ENCODE assay signal across 9 cellular contexts in the genomic region with DNA sequence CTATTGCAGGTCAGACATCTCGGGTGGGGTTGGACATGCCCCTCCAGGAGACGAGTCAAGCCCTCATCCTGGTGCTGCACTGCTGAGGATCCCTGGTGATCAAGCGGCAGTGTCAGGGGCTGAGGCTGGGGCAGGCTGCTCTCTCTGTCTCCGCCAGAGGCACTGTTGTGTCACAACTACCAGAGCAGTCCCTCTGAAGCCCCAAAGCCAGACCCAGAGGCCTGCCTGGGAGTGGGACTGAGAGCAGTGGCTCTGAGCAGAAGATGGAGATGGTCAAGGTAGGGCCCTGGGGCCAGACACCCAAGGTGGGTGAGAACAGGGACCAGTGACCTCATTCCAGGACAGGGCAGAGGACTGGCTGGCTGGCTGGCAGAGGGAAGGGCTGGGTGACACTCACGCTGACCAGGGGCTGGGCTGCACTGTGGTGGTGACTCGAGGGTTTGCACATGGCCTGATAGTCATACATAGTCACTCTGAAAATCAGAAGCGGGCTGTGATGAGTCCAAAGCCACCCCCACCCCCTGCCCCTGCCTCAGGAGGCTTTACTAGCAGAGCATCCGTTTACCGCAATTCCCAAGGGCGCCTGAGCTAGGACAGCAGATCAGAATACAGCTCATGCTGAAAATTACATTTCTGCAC. TPM values are rescaled to one million over a fixed set of nuclear protein-coding genes. Genes with fewer than 3 reads are reported as not detected.
DNase-seq lines count a peak whose midpoint lies in the region; ATAC-seq and TF ChIP-seq lines count a peak whose summit lies in the region.
"Had no signal": no experiment of that assay in that cellular context is flagged by ENCODE, and none has a peak within 500 bp of the region (broad histone marks: within the 10 kb centered on the region; RNA-seq: fewer than 3 reads in every experiment).

No MANE protein-coding gene starts in this region.

- no peak overlapping the region for H2AFZ ChIP-seq in SU-DHL-6 (ENCODE audit: low read depth, low read length, severe bottlenecking)

- POLR2A ChIA-PET in Caco-2 (lab: Charles Lee), result interaction anchor here (0.6 kb wide), 1 partner anchor 62 kb away, joined by 3 read pairs; no protein-coding TSS in a partner anchor
- POLR2A ChIA-PET in HEK293 (lab: Yijun Ruan, JAX), result no interaction called here

- H3K27me3 ChIP-seq in Caco-2 (replicated peaks; ENCODE audit: control insufficient read depth, insufficient read depth, low read length), result no peaks in the 10 kb centered on the region
- H3K27me3 ChIP-seq in SU-DHL-6 (ENCODE audit: low read length), result no peaks in the 10 kb centered on the region
- no peaks in the 10 kb centered on the region for H3K27me3 ChIP-seq in right lobe of liver

- H3K9me3 ChIP-seq in Caco-2, result no peaks in the 10 kb centered on the region
- no peaks in the 10 kb centered on the region for H3K9me3 ChIP-seq in HEK293 (ENCODE audit: control insufficient read depth, insufficient read depth, low read depth, low read length)
- H3K9me3 ChIP-seq in SU-DHL-6 (ENCODE audit: insufficient read depth, low read length), result no peaks in the 10 kb centered on the region
- H3K9me3 ChIP-seq in right lobe of liver, result no peaks in the 10 kb centered on the region

- H3K4me2 ChIP-seq in SU-DHL-6 (ENCODE audit: low read depth, low read length, poor library complexity, severe bottlenecking), result no peak overlapping the region

- BruUV-seq in Caco-2 (replicated peaks; lab: Mats Ljungman, UMichigan), result no TSS peak

- H3K9ac ChIP-seq in SU-DHL-6 (ENCODE audit: low read length), result no peak overlapping the region

- CTCF ChIA-PET in Caco-2 (lab: Charles Lee), result interaction anchor here (0.6 to 1.6 kb wide), 4 partner anchors 133 to 158 kb away, joined by 3 to 18 read pairs (median 4); no protein-coding TSS in a partner anchor
- CTCF ChIA-PET in HEK293 (lab: Yijun Ruan, JAX), result interaction anchor here (0.6 to 5.1 kb wide), 6 partner anchors 11 to 153 kb away, joined by 3 to 22 read pairs (median 3); no protein-coding TSS in a partner anchor

- H3K36me3 Mint-ChIP-seq in Caco-2 (ENCODE audit: insufficient read depth, unreplicated experiment), result peaks cover 5% of the 10 kb centered on the region

- TF ChIP-seq CTCF in Caco-2 (IDR thresholded peaks at IDR 0.05; ENCODE audit: insufficient read depth in 1 of 2, low read depth in 1 of 2, low read length in 1 of 2, severe bottlenecking in 1 of 2, unreplicated experiment in 1 of 2) (peak; percentile 46 to 73), HEK293 (tag by site-specific recombination; IDR thresholded peaks at IDR 0.05) (peak; percentile 63), SU-DHL-6 (IDR thresholded peaks at IDR 0.05; ENCODE audit: insufficient read depth, low read length, poor library complexity, severe bottlenecking) (peak; percentile 47), right lobe of liver (IDR thresholded peaks at IDR 0.05) (peak in 2 of 4 donors; percentile 40 to 42)

- no peaks in the 10 kb centered on the region for H3K9me2 ChIP-seq in SU-DHL-6 (replicated peaks; ENCODE audit: insufficient read depth, low read length)

- no peak overlapping the region for H3K4me3 Mint-ChIP-seq in Caco-2 (ENCODE audit: unreplicated experiment)
- H3K4me3 Mint-ChIP-seq: central memory CD8-positive, alpha-beta T cell had no signal

- no peaks in the 10 kb centered on the region for H3K79me2 ChIP-seq in SU-DHL-6 (ENCODE audit: insufficient read depth, low read length)

- ATAC-seq in right lobe of liver, result peak in 1 of 4 donors; percentile 13

- no peaks in the 10 kb centered on the region for H4K20me1 ChIP-seq in SU-DHL-6 (ENCODE audit: low read depth, low read length)

- H3K27ac ChIP-seq in HEK293 (ENCODE audit: extremely low read depth, low read depth, low read length) (no peak overlapping the region), SU-DHL-6 (ENCODE audit: low read depth, low read length) (no peak overlapping the region), right lobe of liver (no peak overlapping the region)

- H3K4me3 ChIP-seq in Caco-2 (ENCODE audit: low read depth, low read length) (no peak overlapping the region), HEK293 (ENCODE audit: low read depth, low read length) (no peak overlapping the region), SU-DHL-6 (ENCODE audit: insufficient read depth, low read length, poor library complexity, severe bottlenecking) (no peak overlapping the region), right lobe of liver (no peak overlapping the region)

- no peaks in the 10 kb centered on the region for H3K36me3 ChIP-seq in Caco-2 (ENCODE audit: control insufficient read depth, insufficient read depth, low read length)
- H3K36me3 ChIP-seq in HEK293 (ENCODE audit: control insufficient read depth in 2 of 2, insufficient read depth in 1 of 2, low read length in 2 of 2), result no peaks in the 10 kb centered on the region
- no peaks in the 10 kb centered on the region for H3K36me3 ChIP-seq in SU-DHL-6 (ENCODE audit: low read length)
- no peaks in the 10 kb centered on the region for H3K36me3 ChIP-seq in right lobe of liver

- no peaks in the 10 kb centered on the region for H3K27me3 Mint-ChIP-seq in Caco-2 (ENCODE audit: insufficient read depth, unreplicated experiment)
- H3K27me3 Mint-ChIP-seq: central memory CD8-positive, alpha-beta T cell had no signal

- no peak overlapping the region for H3K27ac Mint-ChIP-seq in Caco-2 (ENCODE audit: unreplicated experiment)

- intact Hi-C loops in Caco-2 (cut with micrococcal nuclease; ENCODE audit: unreplicated experiment) (loop anchor here (1.0 kb wide), 1 partner anchor 140 kb away; no protein-coding TSS in a partner anchor), right lobe of liver (cut with DNase I) (loop anchor here in 1 of 2 donors (10.0 kb wide), 1 partner anchor 234 kb away; no protein-coding TSS in a partner anchor)

- H3K9me3 Mint-ChIP-seq in Caco-2 (ENCODE audit: unreplicated experiment), result no peaks in the 10 kb centered on the region
- H3K9me3 Mint-ChIP-seq: central memory CD8-positive, alpha-beta T cell had no signal

- no peaks in the 10 kb centered on the region for H3F3A ChIP-seq in SU-DHL-6 (ENCODE audit: insufficient read depth)

- H3K4me1 Mint-ChIP-seq in Caco-2 (ENCODE audit: low read depth, unreplicated experiment), result peaks cover 13% of the 10 kb centered on the region

- DNase-seq in Caco-2 (peak; percentile 62 to 70), right lobe of liver (peak in 2 of 3 donors; percentile 32 to 63), mucosa of gallbladder (ENCODE audit: low spot score) (no peak), HK-2 (ENCODE audit: unreplicated experiment) (no peak), SW480 (ENCODE audit: low spot score) (no peak), OCI-M2 (lab: John Stamatoyannopoulos, UW; ENCODE audit: unreplicated experiment) (no peak)

- no peak for TF ChIP-seq POLR2A in right lobe of liver (IDR thresholded peaks at IDR 0.05)

- 63% methylated on average over 8 of the region's 10 CpGs for WGBS in right lobe of liver (ENCODE audit: insufficient coverage, low coverage, low lambda C conversion rate, missing lambda C conversion rate)

- H3K4me1 ChIP-seq in Caco-2 (peaks cover 11% of the 10 kb centered on the region; the same call in 1 of the 2 replicates), HEK293 (ENCODE audit: control insufficient read depth, insufficient read depth, low read length) (no peaks in the 10 kb centered on the region; the same call in 1 of the 2 replicates), right lobe of liver (peaks cover 0 to 4% (median 0%) of the 10 kb centered on the region in 4 donors)

TF ChIP-seq in HEK293, 187 proteins besides CTCF, POLR2A, EP300 and RAD21:
- peak; percentile 32; the same call in 1 of the 2 replicates for TF ChIP-seq ZIC2 (tag by site-specific recombination; IDR thresholded peaks at IDR 0.05)
- TF ChIP-seq ZNF394 (tag by site-specific recombination; IDR thresholded peaks at IDR 0.05; ENCODE audit: borderline replicate concordance), result no peak
TF ChIP-seq in HEK293: peak in this region for 1.

RNA-seq across cellular contexts. Expression of a gene that starts 19.6 kb away (rescaled TPM):
- total RNA-seq in Caco-2 (2022) (0.51 TPM in 1 of 2 replicates, not detected in the other), right lobe of liver (not detected), mucosa of gallbladder (not detected)

Comparison
In these comparisons a context has a peak if more than half of its experiments do, and no peak if none do; other contexts are left out.
1. DNase-seq: peak in Caco-2 (2 of 2) and right lobe of liver (2 of 3); none in mucosa of gallbladder (single experiment), HK-2 (single experiment), SW480 (single experiment) and OCI-M2 (single experiment).